Comparison of ENCODE assay signal across 16 cellular contexts in genomic region chr6:116220172-116220571, GRCh38. TPM values are rescaled to one million over a fixed set of nuclear protein-coding genes. Genes with fewer than 3 reads are reported as not detected.
A peak's percentile ranks its signal among the peaks of the same experiment; 100 is the strongest.
DNase-seq lines count a peak whose midpoint lies in the region; ATAC-seq lines count a peak whose summit lies in the region.
"Had no signal": no experiment of that assay in that cellular context is flagged by ENCODE, and none has a peak within 500 bp of the region (broad histone marks: within the 10 kb centered on the region; RNA-seq: fewer than 3 reads in every experiment).

No MANE protein-coding gene starts in this region.

- intact Hi-C loops in Right ventricle myocardium superior (cut with DNase I) = no loop called here
- intact Hi-C loops in posterior cingulate gyrus (cut with DNase I) = no loop called here

- DNase-seq in HS-27A (ENCODE audit: low read depth) (peak; percentile 34), amygdala (lab: John Stamatoyannopoulos, UW) (peak in 44 of 56 donors; percentile 3 to 91 (median 38)), Right ventricle myocardium superior (peak; percentile 45), posterior cingulate gyrus (peak in 9 of 10 donors; percentile 48 to 93 (median 72)), NCI-H1417 treated with DMSO at 0.1 percent for 48 hours (lab: John Stamatoyannopoulos, UW) (no peak), islet precursor cell (no peak)
- DNase-seq: activated CD8-positive, alpha-beta T cell treated with anti-CD3 and anti-CD28 coated beads for 36 hours; CD8-positive, alpha-beta memory T cell; effector CD4-positive, alpha-beta T cell; NCI-H146; NCI-H524 treated with DMSO at 0.1 percent for 48 hours; stimulated activated naive CD4-positive, alpha-beta T cell treated with Interleukin-2 at 50 U/mL for 16 hours had no signal

- ATAC-seq in Right ventricle myocardium superior (ENCODE audit: poor library complexity) (no peak), HG03439 (IDR thresholded peaks at IDR 0.05; ENCODE audit: unreplicated experiment) (no peak)
- ATAC-seq: activated CD8-positive, alpha-beta T cell treated with anti-CD3 and anti-CD28 coated beads for 36 hours; activated T-helper 17 cell treated with anti-CD3 and anti-CD28 coated beads, Interleukin-2, amount 50 U/mL, for 72 hours; natural killer cell treated with Interleukin-12 subunit alpha and Interleukin-12 subunit beta and Interleukin-15 and Interleukin-18, amount 100 ng/mL, for 72 hours; sciatic nerve had no signal

RNA-seq across cellular contexts. Expression of gene TSPYL4, which starts 33.7 kb away (rescaled TPM):
- 26.0 TPM for total RNA-seq in Right ventricle myocardium superior

RNA-seq across cellular contexts. Expression of gene TSPYL1, which starts 59.6 kb away (rescaled TPM):
- 70.3 TPM for total RNA-seq in Right ventricle myocardium superior

Comparison
In these comparisons a context has a peak if more than half of its experiments do, and no peak if none do; other contexts are left out.
1. DNase-seq: peak in HS-27A (single experiment), amygdala (44 of 56), Right ventricle myocardium superior (single experiment) and posterior cingulate gyrus (9 of 10); none in NCI-H1417 treated with DMSO at 0.1 percent for 48 hours (single experiment) and islet precursor cell (single experiment).